In genomic region chr1:43606624-43607023, GRCh38 we compare ENCODE assay signal across 27 cellular contexts.
"Had no signal": no experiment of that assay in that cellular context is flagged by ENCODE, and none has a peak within 500 bp of the region (broad histone marks: within the 10 kb centered on the region; RNA-seq: fewer than 3 reads in every experiment).

No MANE protein-coding gene starts in this region.

- H3K4me1 Mint-ChIP-seq: endodermal cell had no signal

- H3K4me3 ChIP-seq: colonic mucosa, esophagus squamous epithelium, gastrocnemius medialis, heart right ventricle, left lung, lower lobe of right lung, mucosa of descending colon had no signal

- H3K4me3 Mint-ChIP-seq: dendritic cell treated with granulocyte-macrophage colony-stimulating factor and Interleukin-4, amounts not matched to agents 40 ng/mL and 50 ng/mL, for 4 days; effector memory CD8-positive, alpha-beta T cell; endodermal cell; mesothelial cell of epicardium had no signal

- H3K27ac ChIP-seq: colonic mucosa, epithelial cell of prostate, esophagus squamous epithelium, gastrocnemius medialis, heart right ventricle, left lung, lower lobe of right lung had no signal

- H3K9me3 Mint-ChIP-seq: dendritic cell treated with granulocyte-macrophage colony-stimulating factor and Interleukin-4, amounts not matched to agents 40 ng/mL and 50 ng/mL, for 4 days; effector memory CD8-positive, alpha-beta T cell; endodermal cell; mesothelial cell of epicardium had no signal

- DNase-seq: colonic mucosa; cortex of kidney; effector CD8-positive, alpha-beta T cell; effector memory CD8-positive, alpha-beta T cell; endodermal cell; erythroblast; esophagus squamous epithelium; foreskin fibroblast; foreskin melanocyte; gastrocnemius medialis; glutamatergic neuron; head of caudate nucleus; heart right ventricle; hippocampal formation; left cardiac atrium; left lung; left ventricle myocardium superior; lower lobe of right lung; mesenchymal stem cell; mucosa of descending colon had no signal

- FAIRE-seq: endometrium, islet of Langerhans, keratinocyte had no signal

- H3K27me3 ChIP-seq: colonic mucosa, esophagus squamous epithelium, gastrocnemius medialis, heart right ventricle, left lung had no signal

- H3K36me3 ChIP-seq: colonic mucosa, gastrocnemius medialis, heart right ventricle had no signal

- H3K4me1 ChIP-seq: colonic mucosa, gastrocnemius medialis, heart right ventricle, left lung, lower lobe of right lung had no signal

- ATAC-seq: effector memory CD8-positive, alpha-beta T cell; esophagus mucosa; gastrocnemius medialis; heart right ventricle; left cardiac atrium; left lung; left ventricle myocardium superior; lower lobe of right lung; mucosa of descending colon had no signal

- H3K27ac Mint-ChIP-seq: dendritic cell treated with granulocyte-macrophage colony-stimulating factor and Interleukin-4, amounts not matched to agents 40 ng/mL and 50 ng/mL, for 4 days; endodermal cell; mesothelial cell of epicardium had no signal

- H3K9me3 ChIP-seq: colonic mucosa, esophagus squamous epithelium, gastrocnemius medialis, heart right ventricle, left lung, lower lobe of right lung, mucosa of descending colon had no signal

- H3K27me3 Mint-ChIP-seq: dendritic cell treated with granulocyte-macrophage colony-stimulating factor and Interleukin-4, amounts not matched to agents 40 ng/mL and 50 ng/mL, for 4 days had no signal
